In the genomic region with DNA sequence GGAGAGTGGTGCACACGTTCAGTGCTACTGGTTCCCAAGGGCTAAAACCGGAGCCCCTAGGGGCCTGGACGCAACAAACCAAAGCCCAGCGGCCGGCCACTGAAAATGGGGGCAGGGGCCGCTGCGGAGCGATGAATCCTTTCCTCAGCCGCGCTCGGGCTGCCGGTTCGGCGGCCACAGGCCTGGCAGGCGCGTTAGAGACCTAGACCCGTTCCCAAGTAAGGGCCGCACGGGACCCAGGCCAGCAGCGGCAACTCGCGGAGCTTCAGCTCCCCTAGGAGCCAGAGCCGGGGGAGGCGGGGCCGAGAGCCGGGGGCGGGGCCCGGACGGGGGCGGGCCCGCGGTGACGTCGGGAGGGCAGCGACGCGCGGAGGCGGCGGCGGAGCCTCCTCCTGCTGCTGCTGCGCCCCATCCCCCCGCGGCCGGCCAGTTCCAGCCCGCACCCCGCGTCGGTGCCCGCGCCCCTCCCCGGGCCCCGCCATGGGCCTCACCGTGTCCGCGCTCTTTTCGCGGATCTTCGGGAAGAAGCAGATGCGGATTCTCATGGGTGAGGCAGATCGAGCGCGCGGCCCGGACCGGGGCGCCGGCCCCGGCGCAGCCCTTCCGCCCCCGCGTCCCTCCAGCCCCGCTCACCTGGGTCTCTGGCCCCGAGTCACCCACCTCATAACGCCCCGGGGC, we compare ENCODE assay signal across 8 cellular contexts. TPM values are rescaled to one million over a fixed set of nuclear protein-coding genes. Genes with fewer than 3 reads are reported as not detected.
A peak's percentile ranks its signal among the peaks of the same experiment; 100 is the strongest.
DNase-seq lines count a peak whose midpoint lies in the region; ATAC-seq lines count a peak whose summit lies in the region.

A gene (plus strand): TSS at position 393 of the 678 bp plus-strand sequence. CDS start 88 bp downstream, at position 481.

- peak within 1 kb of the TSS; percentile 58 for H4K91ac ChIP-seq in mesenchymal stem cell (ENCODE audit: low read length)

- H3K27me3 ChIP-seq in CD4-positive, alpha-beta memory T cell (ENCODE audit: insufficient read depth, low read length) = no peaks in the 10 kb centered on the region
- no peaks in the 10 kb centered on the region for H3K27me3 ChIP-seq in mesenchymal stem cell (ENCODE audit: control insufficient read depth in 1 of 2, insufficient read depth in 1 of 2, low read length in 2 of 2)

- peak within 1 kb of the TSS; percentile 94 for H3K9ac ChIP-seq in mesenchymal stem cell (ENCODE audit: low read length)

- POLR2A ChIA-PET in CD4-positive, alpha-beta memory T cell (lab: Charles Lee; ENCODE audit: partially characterized antibody) = interaction anchor here (1.2 to 5.7 kb wide), 3 partner anchors 63 to 196 kb away, joined by 7 to 40 read pairs (median 37); a partner anchor contains a TSS

- H3K9me3 Mint-ChIP-seq in CD4-positive, alpha-beta memory T cell = no peaks in the 10 kb centered on the region
- H3K9me3 Mint-ChIP-seq in effector memory CD8-positive, alpha-beta T cell = no peaks in the 10 kb centered on the region

- H3K23ac ChIP-seq in mesenchymal stem cell (ENCODE audit: low read length in 2 of 2) = peak within 1 kb of the TSS in 1 of 2 experiments; percentile 73

- H3K79me1 ChIP-seq in mesenchymal stem cell (replicated peaks; ENCODE audit: low read length, poor library complexity, severe bottlenecking) = peaks cover 31% of the 10 kb centered on the region

- peak within 1 kb of the TSS; percentile 33 for H2BK5ac ChIP-seq in mesenchymal stem cell (ENCODE audit: low read depth, low read length, poor library complexity, severe bottlenecking)

- H3K4me3 ChIP-seq in CD4-positive, alpha-beta memory T cell (ENCODE audit: low read length in 2 of 2) = peak within 1 kb of the TSS; percentile 58 to 85
- H3K4me3 ChIP-seq in mesenchymal stem cell (ENCODE audit: insufficient read depth in 1 of 2, low read depth in 1 of 2, low read length in 2 of 2) = peak within 1 kb of the TSS; percentile 88 to 96

- H2BK12ac ChIP-seq in mesenchymal stem cell (ENCODE audit: low read length in 2 of 2) = no peak within 1 kb of the TSS

- H3K36me3 Mint-ChIP-seq in CD4-positive, alpha-beta memory T cell = peaks cover 14 to 52% of the 10 kb centered on the region in 2 donors
- H3K36me3 Mint-ChIP-seq in effector memory CD8-positive, alpha-beta T cell (ENCODE audit: insufficient read depth) = peaks cover 25% of the 10 kb centered on the region

- CTCF ChIA-PET in CD4-positive, alpha-beta memory T cell (lab: Charles Lee; ENCODE audit: partially characterized antibody) = interaction anchor here (1.0 kb wide), 1 partner anchor 240 kb away, joined by 3 read pairs; no protein-coding TSS in a partner anchor

- H3K9me3 ChIP-seq in CD4-positive, alpha-beta memory T cell (ENCODE audit: control insufficient read depth in 1 of 2, low read length in 2 of 2) = no peaks in the 10 kb centered on the region
- H3K9me3 ChIP-seq in mesenchymal stem cell (ENCODE audit: control insufficient read depth, low read length) = no peaks in the 10 kb centered on the region

- peak within 1 kb of the TSS; percentile 57 for H2BK15ac ChIP-seq in mesenchymal stem cell (ENCODE audit: low read depth, poor library complexity, severe bottlenecking)

- peak; percentile 72 for ATAC-seq in GM19452 (IDR thresholded peaks at IDR 0.05; ENCODE audit: unreplicated experiment)
- ATAC-seq in HG03575 (IDR thresholded peaks at IDR 0.05; ENCODE audit: extremely low read depth, insufficient number of reproducible peaks, low FRiP score, unreplicated experiment) = peak; percentile 30
- peak; percentile 80 for ATAC-seq in effector memory CD8-positive, alpha-beta T cell (replicated peaks)

- WGBS in mesenchymal stem cell = 3% methylated on average over 57 of the region's 77 CpGs

- H3K14ac ChIP-seq in mesenchymal stem cell (ENCODE audit: low read length in 2 of 2) = peak within 1 kb of the TSS in 1 of 2 experiments; percentile 68

- peak within 1 kb of the TSS; percentile 59 to 85 for H3K4ac ChIP-seq in mesenchymal stem cell (ENCODE audit: low read depth in 1 of 2, low read length in 2 of 2)

- peak within 1 kb of the TSS; percentile 81 to 96 for H3K18ac ChIP-seq in mesenchymal stem cell (ENCODE audit: low read depth in 1 of 2, low read length in 2 of 2)

- H2AK5ac ChIP-seq in mesenchymal stem cell (ENCODE audit: low read length, severe bottlenecking) = peak within 1 kb of the TSS; percentile 16

- H2BK120ac ChIP-seq in mesenchymal stem cell (ENCODE audit: low read depth, low read length) = peak within 1 kb of the TSS; percentile 91

- H3K27ac ChIP-seq in CD4-positive, alpha-beta memory T cell (ENCODE audit: low read depth, low read length) = peak within 1 kb of the TSS; percentile 82
- H3K27ac ChIP-seq in mesenchymal stem cell (ENCODE audit: low read length, poor library complexity, severe bottlenecking) = no peak within 1 kb of the TSS

- H3K4me1 Mint-ChIP-seq in CD4-positive, alpha-beta memory T cell = peaks cover 28 to 69% (median 48%) of the 10 kb centered on the region in 4 donors
- peaks cover 42 to 46% of the 10 kb centered on the region in 2 donors for H3K4me1 Mint-ChIP-seq in effector memory CD8-positive, alpha-beta T cell (ENCODE audit: low read depth in 2 of 2)

- peaks cover 13% of the 10 kb centered on the region for H3K36me3 ChIP-seq in CD4-positive, alpha-beta memory T cell (ENCODE audit: insufficient read depth, low read length)
- peaks cover 18 to 29% of the 10 kb centered on the region in 2 experiments for H3K36me3 ChIP-seq in mesenchymal stem cell (ENCODE audit: control insufficient read depth in 1 of 2, insufficient read depth in 2 of 2, low read depth in 1 of 2, low read length in 2 of 2)

- no peaks in the 10 kb centered on the region for H3K27me3 Mint-ChIP-seq in CD4-positive, alpha-beta memory T cell
- no peaks in the 10 kb centered on the region for H3K27me3 Mint-ChIP-seq in effector memory CD8-positive, alpha-beta T cell

- H3K4me2 ChIP-seq in mesenchymal stem cell (ENCODE audit: low read length, poor library complexity, severe bottlenecking) = peak within 1 kb of the TSS; percentile 78

- H3K27ac Mint-ChIP-seq in CD4-positive, alpha-beta memory T cell = peak within 1 kb of the TSS; percentile 93 to 99 (median 96)
- H3K27ac Mint-ChIP-seq in effector memory CD8-positive, alpha-beta T cell = peak within 1 kb of the TSS; percentile 91 to 96

- peak; percentile 83 to 86 (median 83) for DNase-seq in CD4-positive, alpha-beta memory T cell
- peak; percentile 65 for DNase-seq in NK-92 treated with Interleukin-12 subunit alpha and Interleukin-12 subunit beta, amount 100 ng/mL, for 24 hours (lab: John Stamatoyannopoulos, UW)
- peak; percentile 68 to 82 for DNase-seq in activated CD8-positive, alpha-beta memory T cell treated with anti-CD3 and anti-CD28 coated beads for 4 hours (ENCODE audit: low read depth in 2 of 2)
- peak; percentile 79 to 89 (median 87) for DNase-seq in effector memory CD8-positive, alpha-beta T cell
- DNase-seq in mesenchymal stem cell = peak; percentile 81
- peak; percentile 81 for DNase-seq in stimulated activated CD8-positive, alpha-beta memory T cell treated with anti-CD3 and anti-CD28 coated beads, Interleukin-12 subunit alpha, Interleukin-12 subunit beta, amount 100 ng/mL, for 4 hours (ENCODE audit: low read depth)

- peak within 1 kb of the TSS; percentile 98 for H4K8ac ChIP-seq in mesenchymal stem cell (ENCODE audit: low read length)

- H3K4me3 Mint-ChIP-seq in CD4-positive, alpha-beta memory T cell = peak within 1 kb of the TSS; percentile 93 to 99 (median 96)
- H3K4me3 Mint-ChIP-seq in effector memory CD8-positive, alpha-beta T cell = peak within 1 kb of the TSS; percentile 92 to 99

- intact Hi-C loops in CD4-positive, alpha-beta memory T cell (cut with micrococcal nuclease) = loop anchor here (1.0 to 5.0 kb wide), 4 partner anchors 63 to 869 kb away; a partner anchor contains a TSS

- H2AFZ ChIP-seq in mesenchymal stem cell (ENCODE audit: low read depth, low read length) = peak within 1 kb of the TSS; percentile 70

- H3K4me1 ChIP-seq in CD4-positive, alpha-beta memory T cell (ENCODE audit: insufficient read depth, low read length) = peaks cover 51% of the 10 kb centered on the region
- peaks cover 26% of the 10 kb centered on the region for H3K4me1 ChIP-seq in mesenchymal stem cell (ENCODE audit: control insufficient read depth, insufficient read depth, low read depth, low read length)

RNA-seq across cellular contexts. Expression of the gene that starts here (rescaled TPM):
- 10 to 100 TPM; 93.2 to 95.5 TPM for total RNA-seq in CD4-positive, alpha-beta memory T cell
- polyA plus RNA-seq in CD4-positive, alpha-beta memory T cell = 100 to 1,000 TPM; 167 to 228 TPM
- polyA plus RNA-seq in mesenchymal stem cell (2013, experiment 1 of 2) = 88.9 TPM
- polyA plus RNA-seq in mesenchymal stem cell (2013, experiment 2 of 2) = 83.2 TPM

Comparison
In these comparisons a context has a peak if more than half of its experiments do, and no peak if none do; other contexts are left out.
1. ATAC-seq: peak in every context shown above with its lines; median percentile 80 in effector memory CD8-positive, alpha-beta T cell; 72 in GM19452; 30 in HG03575.